ENCODE assay signal across 8 cellular contexts in the genomic region with DNA sequence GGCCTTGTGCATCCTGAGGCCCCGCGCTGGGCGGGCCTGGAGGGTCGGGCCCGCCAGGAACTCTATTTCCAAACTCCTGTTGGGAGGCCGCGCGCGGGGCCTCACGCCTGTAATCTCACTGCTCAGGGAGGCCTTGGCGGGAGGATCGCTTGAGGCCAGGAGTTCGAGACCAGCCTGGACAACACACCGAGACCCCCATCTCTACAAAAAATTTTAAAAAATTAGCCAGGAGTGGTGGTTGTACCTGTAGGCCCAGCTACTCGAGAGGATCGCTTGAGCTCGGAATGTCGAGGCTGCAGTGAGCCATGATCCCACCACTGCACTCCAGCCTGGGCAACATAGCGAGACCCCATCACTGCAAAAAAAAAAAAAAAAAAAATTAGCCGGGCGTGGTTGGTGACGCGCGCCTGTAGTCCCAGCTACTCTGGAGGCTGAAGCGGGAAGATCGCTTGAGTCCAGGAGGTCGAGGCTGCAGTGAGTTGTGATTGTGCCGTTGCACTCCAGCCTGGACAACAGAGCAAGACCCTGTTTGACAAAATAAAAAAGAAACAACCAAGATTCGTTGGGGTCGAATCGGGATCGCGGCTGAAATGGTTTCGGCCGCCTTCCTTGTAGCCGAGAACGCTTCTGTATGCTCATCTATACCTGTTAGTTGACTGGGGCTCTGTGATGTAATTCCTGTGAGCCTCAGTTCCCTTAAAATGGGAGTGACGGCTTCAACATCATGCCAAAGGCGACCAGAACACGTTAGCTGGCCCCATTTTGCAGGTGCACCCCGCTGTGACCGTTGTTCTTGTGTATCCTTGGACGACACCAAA.
A peak's percentile ranks its signal among the peaks of the same experiment; 100 is the strongest.
DNase-seq lines count a peak whose midpoint lies in the region; TF ChIP-seq lines count a peak whose summit lies in the region.

No MANE protein-coding gene starts in this region.

- peaks cover 55% of the 10 kb centered on the region for H3K4me1 Mint-ChIP-seq in nephron

- H3K4me3 ChIP-seq in duodenal mucosa (ENCODE audit: low read depth in 1 of 2, low read length in 2 of 2) = peak overlapping the region; percentile 67 to 82

- peak overlapping the region; percentile 83 to 98 for H3K9ac ChIP-seq in duodenal mucosa (ENCODE audit: low read depth in 1 of 2, low read length in 2 of 2)

- no peaks in the 10 kb centered on the region for H3K27me3 ChIP-seq in duodenal mucosa (ENCODE audit: control insufficient read depth in 1 of 2, insufficient read depth in 2 of 2, low read length in 2 of 2)

- peaks cover 0 to 21% of the 10 kb centered on the region in 2 donors for H3K36me3 ChIP-seq in duodenal mucosa (ENCODE audit: control insufficient read depth in 1 of 2, insufficient read depth in 2 of 2, low read length in 2 of 2)

- no peaks in the 10 kb centered on the region for H3K9me3 Mint-ChIP-seq in nephron

- H3K27ac ChIP-seq in C4-2B (peak overlapping the region; percentile 95), duodenal mucosa (ENCODE audit: low read depth, low read length) (peak overlapping the region; percentile 100)

- no peak for TF ChIP-seq CTCF in C4-2B (conservative IDR thresholded peaks at IDR 0.05)
- no peak for TF ChIP-seq CTCF in nephron (IDR thresholded peaks at IDR 0.05; ENCODE audit: unreplicated experiment in 3 of 3)

- H3K27ac Mint-ChIP-seq in nephron = peak overlapping the region; percentile 99 to 100 (median 99)

- peaks cover 22% of the 10 kb centered on the region for H3K36me3 Mint-ChIP-seq in nephron (ENCODE audit: low read depth)

- H3K4me1 ChIP-seq in duodenal mucosa (ENCODE audit: control insufficient read depth in 1 of 2, insufficient read depth in 2 of 2, low read length in 2 of 2) = peaks cover 63 to 73% of the 10 kb centered on the region in 2 donors

- no peaks in the 10 kb centered on the region for H3K9me3 ChIP-seq in duodenal mucosa (ENCODE audit: control insufficient read depth in 1 of 2, low read length in 2 of 2)

- H3K4me3 Mint-ChIP-seq in nephron = peak overlapping the region; percentile 96 to 100 (median 97)

- H3K27me3 Mint-ChIP-seq in nephron (ENCODE audit: low read depth) = no peaks in the 10 kb centered on the region

- DNase-seq in NCI-H69 (lab: John Stamatoyannopoulos, UW) (peak; percentile 53), NCI-H1105 treated with DMSO at 0.1 percent for 48 hours (lab: John Stamatoyannopoulos, UW) (no peak), NCI-H748 treated with DMSO at 0.1 percent for 48 hours (lab: John Stamatoyannopoulos, UW) (no peak), NCI-H1092 (lab: John Stamatoyannopoulos, UW) (no peak)
- no peak for DNase-seq in activated CD4-positive, CD25-positive, alpha-beta regulatory T cell treated with anti-CD3 and anti-CD28 coated beads, Interleukin-2, amount 50 U/mL, for 72 hours
